In genomic region chr22:31230871-31231621, GRCh38 we compare ENCODE assay signal across 1 cellular context.
TF ChIP-seq lines count a peak whose summit lies in the region.

No MANE protein-coding gene starts in this region.

TF ChIP-seq in HepG2, 621 proteins besides CTCF, POLR2A, EP300 and RAD21 (continued from another document and continues in another):
- TF ChIP-seq, protein P1, sequence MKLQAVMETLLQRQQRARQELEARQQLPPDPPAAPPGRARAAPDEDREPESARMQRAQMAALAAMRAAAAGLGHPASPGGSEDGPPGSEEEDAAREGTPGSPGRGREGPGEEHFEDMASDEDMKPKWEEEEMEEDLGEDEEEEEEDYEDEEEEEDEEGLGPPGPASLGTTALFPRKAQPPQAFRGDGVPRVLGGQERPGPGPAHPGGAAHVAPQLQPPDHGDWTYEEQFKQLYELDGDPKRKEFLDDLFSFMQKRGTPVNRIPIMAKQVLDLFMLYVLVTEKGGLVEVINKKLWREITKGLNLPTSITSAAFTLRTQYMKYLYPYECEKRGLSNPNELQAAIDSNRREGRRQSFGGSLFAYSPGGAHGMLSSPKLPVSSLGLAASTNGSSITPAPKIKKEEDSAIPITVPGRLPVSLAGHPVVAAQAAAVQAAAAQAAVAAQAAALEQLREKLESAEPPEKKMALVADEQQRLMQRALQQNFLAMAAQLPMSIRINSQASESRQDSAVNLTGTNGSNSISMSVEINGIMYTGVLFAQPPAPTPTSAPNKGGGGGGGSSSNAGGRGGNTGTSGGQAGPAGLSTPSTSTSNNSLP (IDR thresholded peaks at IDR 0.05; ENCODE audit: low read depth, low read length): no peak
- TF ChIP-seq NR2F6 (IDR thresholded peaks at IDR 0.05): no peak
- TF ChIP-seq NR2F6 (CRISPR knock-in tag; IDR thresholded peaks at IDR 0.05): peak; percentile 49
- 0 out of 2 replicates have a peak, but pooled peaks have one; percentile 43 for TF ChIP-seq NCOA2 (CRISPR knock-in tag; IDR thresholded peaks at IDR 0.05)
- peak; percentile 58 for TF ChIP-seq MED1 (CRISPR knock-in tag; IDR thresholded peaks at IDR 0.05)
- TF ChIP-seq ZNF263 (CRISPR knock-in tag; IDR thresholded peaks at IDR 0.05): no peak
- TF ChIP-seq MLX (CRISPR knock-in tag; IDR thresholded peaks at IDR 0.05): no peak
- no peak for TF ChIP-seq AHR (CRISPR knock-in tag; IDR thresholded peaks at IDR 0.05)
- 0 out of 2 replicates have a peak, but pooled peaks have one; percentile 13 for TF ChIP-seq PATZ1 (CRISPR knock-in tag; IDR thresholded peaks at IDR 0.05)
- TF ChIP-seq DNMT3B (CRISPR knock-in tag; conservative IDR thresholded peaks at IDR 0.05): 0 out of 2 replicates have a peak, but pooled peaks have one; percentile 44
- TF ChIP-seq CHCHD3 (CRISPR knock-in tag; IDR thresholded peaks at IDR 0.05): no peak
- TF ChIP-seq NFYB (CRISPR knock-in tag; IDR thresholded peaks at IDR 0.05): no peak
- TF ChIP-seq ZNF225 (CRISPR knock-in tag; IDR thresholded peaks at IDR 0.05): no peak
- TF ChIP-seq TARDBP (CRISPR knock-in tag; IDR thresholded peaks at IDR 0.05): peak; percentile 48; the same call in 1 of the 2 replicates
- no peak for TF ChIP-seq ATF4 (CRISPR knock-in tag; IDR thresholded peaks at IDR 0.05)
- TF ChIP-seq SP140L (CRISPR knock-in tag; IDR thresholded peaks at IDR 0.05; ENCODE audit: borderline replicate concordance): no peak
- no peak for TF ChIP-seq THAP9 (CRISPR knock-in tag; IDR thresholded peaks at IDR 0.05; ENCODE audit: borderline replicate concordance)
- TF ChIP-seq, protein P2, sequence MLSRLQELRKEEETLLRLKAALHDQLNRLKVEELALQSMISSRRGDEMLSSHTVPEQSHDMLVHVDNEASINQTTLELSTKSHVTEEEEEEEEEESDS (CRISPR knock-in tag; IDR thresholded peaks at IDR 0.05; ENCODE audit: borderline replicate concordance): no peak
- TF ChIP-seq JARID2 (CRISPR knock-in tag; IDR thresholded peaks at IDR 0.05; ENCODE audit: insufficient replicate concordance): peak; percentile 86
- no peak for TF ChIP-seq CREBL2 (CRISPR knock-in tag; IDR thresholded peaks at IDR 0.05; ENCODE audit: borderline replicate concordance)
- TF ChIP-seq ZNF569 (CRISPR knock-in tag; IDR thresholded peaks at IDR 0.05; ENCODE audit: borderline replicate concordance): no peak
- TF ChIP-seq, protein P3, sequence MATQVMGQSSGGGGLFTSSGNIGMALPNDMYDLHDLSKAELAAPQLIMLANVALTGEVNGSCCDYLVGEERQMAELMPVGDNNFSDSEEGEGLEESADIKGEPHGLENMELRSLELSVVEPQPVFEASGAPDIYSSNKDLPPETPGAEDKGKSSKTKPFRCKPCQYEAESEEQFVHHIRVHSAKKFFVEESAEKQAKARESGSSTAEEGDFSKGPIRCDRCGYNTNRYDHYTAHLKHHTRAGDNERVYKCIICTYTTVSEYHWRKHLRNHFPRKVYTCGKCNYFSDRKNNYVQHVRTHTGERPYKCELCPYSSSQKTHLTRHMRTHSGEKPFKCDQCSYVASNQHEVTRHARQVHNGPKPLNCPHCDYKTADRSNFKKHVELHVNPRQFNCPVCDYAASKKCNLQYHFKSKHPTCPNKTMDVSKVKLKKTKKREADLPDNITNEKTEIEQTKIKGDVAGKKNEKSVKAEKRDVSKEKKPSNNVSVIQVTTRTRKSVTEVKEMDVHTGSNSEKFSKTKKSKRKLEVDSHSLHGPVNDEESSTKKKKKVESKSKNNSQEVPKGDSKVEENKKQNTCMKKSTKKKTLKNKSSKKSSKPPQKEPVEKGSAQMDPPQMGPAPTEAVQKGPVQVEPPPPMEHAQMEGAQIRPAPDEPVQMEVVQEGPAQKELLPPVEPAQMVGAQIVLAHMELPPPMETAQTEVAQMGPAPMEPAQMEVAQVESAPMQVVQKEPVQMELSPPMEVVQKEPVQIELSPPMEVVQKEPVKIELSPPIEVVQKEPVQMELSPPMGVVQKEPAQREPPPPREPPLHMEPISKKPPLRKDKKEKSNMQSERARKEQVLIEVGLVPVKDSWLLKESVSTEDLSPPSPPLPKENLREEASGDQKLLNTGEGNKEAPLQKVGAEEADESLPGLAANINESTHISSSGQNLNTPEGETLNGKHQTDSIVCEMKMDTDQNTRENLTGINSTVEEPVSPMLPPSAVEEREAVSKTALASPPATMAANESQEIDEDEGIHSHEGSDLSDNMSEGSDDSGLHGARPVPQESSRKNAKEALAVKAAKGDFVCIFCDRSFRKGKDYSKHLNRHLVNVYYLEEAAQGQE (IDR thresholded peaks at IDR 0.05; ENCODE audit: borderline replicate concordance in 1 of 2, low read depth in 1 of 2, low read length in 2 of 2): no peak
- TF ChIP-seq ZNF639 (CRISPR knock-in tag; conservative IDR thresholded peaks at IDR 0.05): no peak
- no peak for TF ChIP-seq ZNF510 (CRISPR knock-in tag; IDR thresholded peaks at IDR 0.05; ENCODE audit: low read depth)
- no peak for TF ChIP-seq ZNF879 (CRISPR knock-in tag; IDR thresholded peaks at IDR 0.05)
- TF ChIP-seq AGO2 (optimal IDR thresholded peaks at IDR 0.05; ENCODE audit: low read depth, low read length): no peak
- TF ChIP-seq ZNF619 (CRISPR knock-in tag; IDR thresholded peaks at IDR 0.05): no peak
- TF ChIP-seq, protein P4, sequence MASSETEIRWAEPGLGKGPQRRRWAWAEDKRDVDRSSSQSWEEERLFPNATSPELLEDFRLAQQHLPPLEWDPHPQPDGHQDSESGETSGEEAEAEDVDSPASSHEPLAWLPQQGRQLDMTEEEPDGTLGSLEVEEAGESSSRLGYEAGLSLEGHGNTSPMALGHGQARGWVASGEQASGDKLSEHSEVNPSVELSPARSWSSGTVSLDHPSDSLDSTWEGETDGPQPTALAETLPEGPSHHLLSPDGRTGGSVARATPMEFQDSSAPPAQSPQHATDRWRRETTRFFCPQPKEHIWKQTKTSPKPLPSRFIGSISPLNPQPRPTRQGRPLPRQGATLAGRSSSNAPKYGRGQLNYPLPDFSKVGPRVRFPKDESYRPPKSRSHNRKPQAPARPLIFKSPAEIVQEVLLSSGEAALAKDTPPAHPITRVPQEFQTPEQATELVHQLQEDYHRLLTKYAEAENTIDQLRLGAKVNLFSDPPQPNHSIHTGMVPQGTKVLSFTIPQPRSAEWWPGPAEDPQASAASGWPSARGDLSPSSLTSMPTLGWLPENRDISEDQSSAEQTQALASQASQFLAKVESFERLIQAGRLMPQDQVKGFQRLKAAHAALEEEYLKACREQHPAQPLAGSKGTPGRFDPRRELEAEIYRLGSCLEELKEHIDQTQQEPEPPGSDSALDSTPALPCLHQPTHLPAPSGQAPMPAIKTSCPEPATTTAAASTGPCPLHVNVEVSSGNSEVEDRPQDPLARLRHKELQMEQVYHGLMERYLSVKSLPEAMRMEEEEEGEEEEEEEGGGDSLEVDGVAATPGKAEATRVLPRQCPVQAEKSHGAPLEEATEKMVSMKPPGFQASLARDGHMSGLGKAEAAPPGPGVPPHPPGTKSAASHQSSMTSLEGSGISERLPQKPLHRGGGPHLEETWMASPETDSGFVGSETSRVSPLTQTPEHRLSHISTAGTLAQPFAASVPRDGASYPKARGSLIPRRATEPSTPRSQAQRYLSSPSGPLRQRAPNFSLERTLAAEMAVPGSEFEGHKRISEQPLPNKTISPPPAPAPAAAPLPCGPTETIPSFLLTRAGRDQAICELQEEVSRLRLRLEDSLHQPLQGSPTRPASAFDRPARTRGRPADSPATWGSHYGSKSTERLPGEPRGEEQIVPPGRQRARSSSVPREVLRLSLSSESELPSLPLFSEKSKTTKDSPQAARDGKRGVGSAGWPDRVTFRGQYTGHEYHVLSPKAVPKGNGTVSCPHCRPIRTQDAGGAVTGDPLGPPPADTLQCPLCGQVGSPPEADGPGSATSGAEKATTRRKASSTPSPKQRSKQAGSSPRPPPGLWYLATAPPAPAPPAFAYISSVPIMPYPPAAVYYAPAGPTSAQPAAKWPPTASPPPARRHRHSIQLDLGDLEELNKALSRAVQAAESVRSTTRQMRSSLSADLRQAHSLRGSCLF (CRISPR knock-in tag; IDR thresholded peaks at IDR 0.05; ENCODE audit: borderline replicate concordance): no peak
- TF ChIP-seq NPAS2 (CRISPR knock-in tag; IDR thresholded peaks at IDR 0.05; ENCODE audit: borderline replicate concordance): no peak
- 0 out of 4 replicates have a peak, but pooled peaks of 1 of the 2 experiments have one; percentile 44 for TF ChIP-seq KLF16 (CRISPR knock-in tag; IDR thresholded peaks at IDR 0.05)
- no peak for TF ChIP-seq ARID2 (CRISPR knock-in tag; IDR thresholded peaks at IDR 0.05; ENCODE audit: borderline replicate concordance)
- peak; percentile 77 for TF ChIP-seq GATAD2A (CRISPR knock-in tag; IDR thresholded peaks at IDR 0.05)
- no peak for TF ChIP-seq FOSL1 (CRISPR knock-in tag; IDR thresholded peaks at IDR 0.05; ENCODE audit: borderline replicate concordance)
- no peak for TF ChIP-seq HIC2 (CRISPR knock-in tag; IDR thresholded peaks at IDR 0.05; ENCODE audit: low read depth)
- no peak for TF ChIP-seq ZNF891 (CRISPR knock-in tag; IDR thresholded peaks at IDR 0.05)
- no peak for TF ChIP-seq REXO4 (CRISPR knock-in tag; IDR thresholded peaks at IDR 0.05; ENCODE audit: borderline replicate concordance)
